12 cellular contexts compared by ENCODE assay signal in genomic region chr17:50954641-50955121, GRCh38.
A peak's percentile ranks its signal among the peaks of the same experiment; 100 is the strongest.
DNase-seq lines count a peak whose midpoint lies in the region; ATAC-seq and TF ChIP-seq lines count a peak whose summit lies in the region.
"Had no signal": no experiment of that assay in that cellular context is flagged by ENCODE, and none has a peak within 500 bp of the region (broad histone marks: within the 10 kb centered on the region; RNA-seq: fewer than 3 reads in every experiment).

No MANE protein-coding gene starts in this region.

- no peak for TF ChIP-seq CTCF in coronary artery (IDR thresholded peaks at IDR 0.05)
- no peak for TF ChIP-seq CTCF in nephron (IDR thresholded peaks at IDR 0.05; ENCODE audit: unreplicated experiment in 3 of 3)
- TF ChIP-seq CTCF in vagina (IDR thresholded peaks at IDR 0.05), result no peak

- peaks cover 54% of the 10 kb centered on the region for H3K4me1 ChIP-seq in vagina

- H3K4me1 Mint-ChIP-seq in nephron, result peaks cover 76% of the 10 kb centered on the region
- H3K4me1 Mint-ChIP-seq in stimulated activated naive CD8-positive, alpha-beta T cell treated with anti-CD3 and anti-CD28 coated beads, Interleukin-15, amount 100 ng/mL, for 72 hours, result peaks cover 25% of the 10 kb centered on the region

- H3K36me3 ChIP-seq in vagina, result peaks cover 0 to 6% of the 10 kb centered on the region in 2 donors

- H3K9me3 ChIP-seq in vagina, result no peaks in the 10 kb centered on the region

- peak overlapping the region in 2 of 3 experiments; percentile 68 to 74 for H3K4me3 Mint-ChIP-seq in nephron
- no peak overlapping the region for H3K4me3 Mint-ChIP-seq in stimulated activated naive CD8-positive, alpha-beta T cell treated with anti-CD3 and anti-CD28 coated beads, Interleukin-15, amount 100 ng/mL, for 72 hours
- H3K4me3 Mint-ChIP-seq: CD4-positive, CD25-positive, alpha-beta regulatory T cell; immature natural killer cell; WTC11 had no signal

- no peaks in the 10 kb centered on the region for H3K27me3 Mint-ChIP-seq in nephron (ENCODE audit: low read depth)
- H3K27me3 Mint-ChIP-seq in stimulated activated naive CD8-positive, alpha-beta T cell treated with anti-CD3 and anti-CD28 coated beads, Interleukin-15, amount 100 ng/mL, for 72 hours, result peaks cover 19% of the 10 kb centered on the region
- H3K27me3 Mint-ChIP-seq: CD4-positive, CD25-positive, alpha-beta regulatory T cell had no signal

- no peaks in the 10 kb centered on the region for H3K9me3 Mint-ChIP-seq in nephron
- no peaks in the 10 kb centered on the region for H3K9me3 Mint-ChIP-seq in stimulated activated naive CD8-positive, alpha-beta T cell treated with anti-CD3 and anti-CD28 coated beads, Interleukin-15, amount 100 ng/mL, for 72 hours
- H3K9me3 Mint-ChIP-seq: CD4-positive, CD25-positive, alpha-beta regulatory T cell; immature natural killer cell; WTC11 had no signal

- H3K27ac ChIP-seq in coronary artery (peak overlapping the region; percentile 20 to 57), vagina (peak overlapping the region; percentile 93)

- H3K4me3 ChIP-seq in coronary artery (peak overlapping the region; percentile 9), vagina (no peak overlapping the region)

- ATAC-seq in Right ventricle myocardium superior (ENCODE audit: poor library complexity), result no peak
- ATAC-seq in left cardiac atrium, result no peak
- ATAC-seq in stimulated activated naive CD8-positive, alpha-beta T cell treated with anti-CD3 and anti-CD28 coated beads, Interleukin-15, amount 100 ng/mL, for 72 hours, result no peak

- peak; percentile 22 for DNase-seq in Right ventricle myocardium superior
- DNase-seq in left cardiac atrium, result no peak
- no peak for DNase-seq in coronary artery (ENCODE audit: low spot score)
- DNase-seq in vagina (ENCODE audit: extremely low spot score in 2 of 2), result peak in 1 of 2 donors; percentile 72
- no peak for DNase-seq in cortex of kidney (lab: John Stamatoyannopoulos, UW)
- DNase-seq in stimulated activated naive CD8-positive, alpha-beta T cell treated with anti-CD3 and anti-CD28 coated beads, Interleukin-15, amount 100 ng/mL, for 72 hours, result no peak
- no peak for DNase-seq in cerebellar cortex (ENCODE audit: low spot score)
- DNase-seq: activated gamma-delta T cell; CD4-positive, CD25-positive, alpha-beta regulatory T cell; immature natural killer cell had no signal

- peak overlapping the region; percentile 77 to 95 (median 85) for H3K27ac Mint-ChIP-seq in nephron
- H3K27ac Mint-ChIP-seq in stimulated activated naive CD8-positive, alpha-beta T cell treated with anti-CD3 and anti-CD28 coated beads, Interleukin-15, amount 100 ng/mL, for 72 hours, result peak overlapping the region in 1 of 2 donors; percentile 87
- H3K27ac Mint-ChIP-seq: immature natural killer cell had no signal

- H3K36me3 Mint-ChIP-seq in nephron (ENCODE audit: low read depth), result peaks cover 3% of the 10 kb centered on the region
- H3K36me3 Mint-ChIP-seq: CD4-positive, CD25-positive, alpha-beta regulatory T cell; immature natural killer cell; WTC11 had no signal

- intact Hi-C loops in Right ventricle myocardium superior (cut with DNase I), result loop anchor here (2.0 to 5.0 kb wide), 2 partner anchors 102 to 172 kb away; no protein-coding TSS in a partner anchor
- intact Hi-C loops in left cardiac atrium (cut with DNase I), result loop anchor here (5.0 to 10.0 kb wide), 3 partner anchors 107 to 410 kb away; partner anchors contain the start of gene SPATA20 (in 1 of the 2)
- intact Hi-C loops in vagina (cut with DNase I), result loop anchor here (5.0 kb wide), 1 partner anchor 87 kb away; the partner anchor contains the start of gene TOB1

- no peak for TF ChIP-seq POLR2A in vagina (IDR thresholded peaks at IDR 0.05)

- no peaks in the 10 kb centered on the region for H3K27me3 ChIP-seq in vagina

Comparison
In these comparisons a context has a peak if more than half of its experiments do, and no peak if none do; other contexts are left out.
1. H3K4me3 Mint-ChIP-seq: peak in nephron (2 of 3); none in stimulated activated naive CD8-positive, alpha-beta T cell treated with anti-CD3 and anti-CD28 coated beads, Interleukin-15, amount 100 ng/mL, for 72 hours (0 of 2).